ENCODE assay signal across 1 cellular context in the genomic region with DNA sequence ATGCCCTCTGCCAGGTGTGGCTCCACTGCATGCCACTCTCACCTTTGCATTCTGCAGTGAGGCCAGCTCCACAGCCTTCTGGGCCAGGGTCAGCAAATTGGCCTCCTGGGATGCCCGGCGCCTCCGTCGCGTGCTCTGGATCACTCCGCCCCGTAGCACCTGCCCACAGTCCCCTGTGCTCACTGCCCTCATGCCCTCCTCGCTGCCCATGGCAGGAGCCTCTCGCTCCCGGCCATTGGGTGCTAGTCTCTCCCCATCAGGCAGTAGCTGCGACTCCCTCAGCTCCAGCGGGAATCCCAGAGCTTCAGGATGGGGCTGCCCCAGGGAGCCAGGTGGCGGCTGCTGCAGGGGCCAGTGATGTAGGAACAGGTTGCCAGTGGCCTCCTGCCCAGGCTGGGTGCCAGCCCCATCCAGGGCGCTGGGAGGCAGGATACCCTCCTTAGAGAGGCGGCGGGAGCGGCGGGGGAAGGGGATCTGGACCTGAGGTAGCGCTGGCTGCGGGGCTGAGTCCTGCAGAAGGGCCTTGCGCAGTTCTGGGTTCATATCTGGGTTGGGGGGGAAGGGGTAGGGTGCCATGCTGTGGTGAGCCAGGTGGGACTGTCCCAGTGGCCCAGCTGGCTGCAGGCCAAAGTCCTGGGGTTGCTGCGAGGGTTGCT.
TF ChIP-seq lines count a peak whose summit lies in the region.

No MANE protein-coding gene starts in this region.

TF ChIP-seq in HepG2, 621 proteins besides CTCF, POLR2A, EP300 and RAD21:
- TF ChIP-seq HNRNPL (IDR thresholded peaks at IDR 0.05; ENCODE audit: low read depth, low read length), result peak; percentile 57; the same call in 1 of the 2 replicates
- TF ChIP-seq, protein P1, sequence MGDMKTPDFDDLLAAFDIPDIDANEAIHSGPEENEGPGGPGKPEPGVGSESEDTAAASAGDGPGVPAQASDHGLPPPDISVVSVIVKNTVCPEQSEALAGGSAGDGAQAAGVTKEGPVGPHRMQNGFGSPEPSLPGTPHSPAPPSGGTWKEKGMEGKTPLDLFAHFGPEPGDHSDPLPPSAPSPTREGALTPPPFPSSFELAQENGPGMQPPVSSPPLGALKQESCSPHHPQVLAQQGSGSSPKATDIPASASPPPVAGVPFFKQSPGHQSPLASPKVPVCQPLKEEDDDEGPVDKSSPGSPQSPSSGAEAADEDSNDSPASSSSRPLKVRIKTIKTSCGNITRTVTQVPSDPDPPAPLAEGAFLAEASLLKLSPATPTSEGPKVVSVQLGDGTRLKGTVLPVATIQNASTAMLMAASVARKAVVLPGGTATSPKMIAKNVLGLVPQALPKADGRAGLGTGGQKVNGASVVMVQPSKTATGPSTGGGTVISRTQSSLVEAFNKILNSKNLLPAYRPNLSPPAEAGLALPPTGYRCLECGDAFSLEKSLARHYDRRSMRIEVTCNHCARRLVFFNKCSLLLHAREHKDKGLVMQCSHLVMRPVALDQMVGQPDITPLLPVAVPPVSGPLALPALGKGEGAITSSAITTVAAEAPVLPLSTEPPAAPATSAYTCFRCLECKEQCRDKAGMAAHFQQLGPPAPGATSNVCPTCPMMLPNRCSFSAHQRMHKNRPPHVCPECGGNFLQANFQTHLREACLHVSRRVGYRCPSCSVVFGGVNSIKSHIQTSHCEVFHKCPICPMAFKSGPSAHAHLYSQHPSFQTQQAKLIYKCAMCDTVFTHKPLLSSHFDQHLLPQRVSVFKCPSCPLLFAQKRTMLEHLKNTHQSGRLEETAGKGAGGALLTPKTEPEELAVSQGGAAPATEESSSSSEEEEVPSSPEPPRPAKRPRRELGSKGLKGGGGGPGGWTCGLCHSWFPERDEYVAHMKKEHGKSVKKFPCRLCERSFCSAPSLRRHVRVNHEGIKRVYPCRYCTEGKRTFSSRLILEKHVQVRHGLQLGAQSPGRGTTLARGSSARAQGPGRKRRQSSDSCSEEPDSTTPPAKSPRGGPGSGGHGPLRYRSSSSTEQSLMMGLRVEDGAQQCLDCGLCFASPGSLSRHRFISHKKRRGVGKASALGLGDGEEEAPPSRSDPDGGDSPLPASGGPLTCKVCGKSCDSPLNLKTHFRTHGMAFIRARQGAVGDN (CRISPR knock-in tag; IDR thresholded peaks at IDR 0.05), result peak; percentile 32
- TF ChIP-seq, protein P2, sequence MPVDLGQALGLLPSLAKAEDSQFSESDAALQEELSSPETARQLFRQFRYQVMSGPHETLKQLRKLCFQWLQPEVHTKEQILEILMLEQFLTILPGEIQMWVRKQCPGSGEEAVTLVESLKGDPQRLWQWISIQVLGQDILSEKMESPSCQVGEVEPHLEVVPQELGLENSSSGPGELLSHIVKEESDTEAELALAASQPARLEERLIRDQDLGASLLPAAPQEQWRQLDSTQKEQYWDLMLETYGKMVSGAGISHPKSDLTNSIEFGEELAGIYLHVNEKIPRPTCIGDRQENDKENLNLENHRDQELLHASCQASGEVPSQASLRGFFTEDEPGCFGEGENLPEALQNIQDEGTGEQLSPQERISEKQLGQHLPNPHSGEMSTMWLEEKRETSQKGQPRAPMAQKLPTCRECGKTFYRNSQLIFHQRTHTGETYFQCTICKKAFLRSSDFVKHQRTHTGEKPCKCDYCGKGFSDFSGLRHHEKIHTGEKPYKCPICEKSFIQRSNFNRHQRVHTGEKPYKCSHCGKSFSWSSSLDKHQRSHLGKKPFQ (CRISPR knock-in tag; IDR thresholded peaks at IDR 0.05; ENCODE audit: insufficient replicate concordance), result no peak
